1 cellular context compared by ENCODE assay signal in the genomic region with DNA sequence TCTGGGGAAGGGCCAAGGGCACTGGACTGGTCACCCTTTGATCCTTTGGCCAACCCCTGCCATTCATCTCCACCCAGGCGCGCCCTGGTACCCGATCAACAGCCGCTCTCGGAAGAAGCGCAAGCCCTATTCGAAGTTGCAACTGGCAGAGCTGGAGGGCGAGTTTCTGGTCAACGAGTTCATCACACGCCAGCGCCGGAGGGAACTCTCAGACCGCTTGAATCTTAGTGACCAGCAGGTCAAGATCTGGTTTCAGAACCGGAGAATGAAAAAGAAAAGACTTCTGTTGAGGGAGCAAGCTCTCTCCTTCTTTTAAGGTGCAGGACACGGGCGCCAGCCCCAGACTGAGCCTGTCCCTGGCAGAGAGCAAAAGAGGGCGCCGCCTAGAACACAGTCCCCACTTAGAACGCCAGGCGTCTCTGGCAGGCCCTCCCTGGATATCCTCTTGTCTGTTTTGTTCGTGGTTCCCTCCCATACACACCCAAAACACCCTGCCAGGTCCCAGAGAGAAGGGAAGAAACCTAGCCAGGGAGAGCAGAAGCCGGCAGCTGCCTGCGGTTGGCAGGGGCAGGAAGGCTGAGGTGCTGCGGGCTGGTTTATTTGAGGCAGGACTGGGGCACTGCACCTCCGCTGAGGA.
TF ChIP-seq lines count a peak whose summit lies in the region.

No MANE protein-coding gene starts in this region.

TF ChIP-seq in K562, 482 proteins besides CTCF, POLR2A, EP300 and RAD21:
- no peak for TF ChIP-seq GABPA (tag; conservative IDR thresholded peaks at IDR 0.05; ENCODE audit: low read depth)
- TF ChIP-seq ZNF77 (CRISPR knock-in tag; IDR thresholded peaks at IDR 0.05), result no peak
- no peak for TF ChIP-seq BDP1 (IDR thresholded peaks at IDR 0.05; ENCODE audit: insufficient read depth, insufficient read length)
- no peak for TF ChIP-seq YY1 (IDR thresholded peaks at IDR 0.05; ENCODE audit: borderline replicate concordance in 1 of 3, control insufficient read depth in 1 of 3, extremely low read depth in 1 of 3, insufficient read depth in 3 of 3, insufficient read length in 1 of 3, insufficient replicate concordance in 2 of 3, low read depth in 1 of 3, low read length in 2 of 3)
- no peak for TF ChIP-seq CAMTA2 (CRISPR knock-in tag; conservative IDR thresholded peaks at IDR 0.05)
- TF ChIP-seq STAT5B (CRISPR knock-in tag; IDR thresholded peaks at IDR 0.05), result no peak
- TF ChIP-seq TAF7 (tag; IDR thresholded peaks at IDR 0.05), result no peak
- TF ChIP-seq MCM7 (IDR thresholded peaks at IDR 0.05), result no peak
- TF ChIP-seq, protein P1, sequence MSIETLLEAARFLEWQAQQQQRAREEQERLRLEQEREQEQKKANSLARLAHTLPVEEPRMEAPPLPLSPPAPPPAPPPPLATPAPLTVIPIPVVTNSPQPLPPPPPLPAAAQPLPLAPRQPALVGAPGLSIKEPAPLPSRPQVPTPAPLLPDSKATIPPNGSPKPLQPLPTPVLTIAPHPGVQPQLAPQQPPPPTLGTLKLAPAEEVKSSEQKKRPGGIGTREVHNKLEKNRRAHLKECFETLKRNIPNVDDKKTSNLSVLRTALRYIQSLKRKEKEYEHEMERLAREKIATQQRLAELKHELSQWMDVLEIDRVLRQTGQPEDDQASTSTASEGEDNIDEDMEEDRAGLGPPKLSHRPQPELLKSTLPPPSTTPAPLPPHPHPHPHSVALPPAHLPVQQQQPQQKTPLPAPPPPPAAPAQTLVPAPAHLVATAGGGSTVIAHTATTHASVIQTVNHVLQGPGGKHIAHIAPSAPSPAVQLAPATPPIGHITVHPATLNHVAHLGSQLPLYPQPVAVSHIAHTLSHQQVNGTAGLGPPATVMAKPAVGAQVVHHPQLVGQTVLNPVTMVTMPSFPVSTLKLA (conservative IDR thresholded peaks at IDR 0.05), result no peak
- no peak for TF ChIP-seq ZNF146 (CRISPR knock-in tag; IDR thresholded peaks at IDR 0.05; ENCODE audit: unreplicated experiment)
- TF ChIP-seq, protein P2, sequence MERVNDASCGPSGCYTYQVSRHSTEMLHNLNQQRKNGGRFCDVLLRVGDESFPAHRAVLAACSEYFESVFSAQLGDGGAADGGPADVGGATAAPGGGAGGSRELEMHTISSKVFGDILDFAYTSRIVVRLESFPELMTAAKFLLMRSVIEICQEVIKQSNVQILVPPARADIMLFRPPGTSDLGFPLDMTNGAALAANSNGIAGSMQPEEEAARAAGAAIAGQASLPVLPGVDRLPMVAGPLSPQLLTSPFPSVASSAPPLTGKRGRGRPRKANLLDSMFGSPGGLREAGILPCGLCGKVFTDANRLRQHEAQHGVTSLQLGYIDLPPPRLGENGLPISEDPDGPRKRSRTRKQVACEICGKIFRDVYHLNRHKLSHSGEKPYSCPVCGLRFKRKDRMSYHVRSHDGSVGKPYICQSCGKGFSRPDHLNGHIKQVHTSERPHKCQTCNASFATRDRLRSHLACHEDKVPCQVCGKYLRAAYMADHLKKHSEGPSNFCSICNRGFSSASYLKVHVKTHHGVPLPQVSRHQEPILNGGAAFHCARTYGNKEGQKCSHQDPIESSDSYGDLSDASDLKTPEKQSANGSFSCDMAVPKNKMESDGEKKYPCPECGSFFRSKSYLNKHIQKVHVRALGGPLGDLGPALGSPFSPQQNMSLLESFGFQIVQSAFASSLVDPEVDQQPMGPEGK (CRISPR knock-in tag; IDR thresholded peaks at IDR 0.05; ENCODE audit: borderline replicate concordance), result no peak
- no peak for TF ChIP-seq GATAD2B (IDR thresholded peaks at IDR 0.05; ENCODE audit: borderline replicate concordance)
- TF ChIP-seq ZBED1 (IDR thresholded peaks at IDR 0.05), result no peak
- no peak for TF ChIP-seq ILK (tag; IDR thresholded peaks at IDR 0.05; ENCODE audit: borderline replicate concordance, low read depth)
- TF ChIP-seq SMARCE1 (IDR thresholded peaks at IDR 0.05), result no peak
- TF ChIP-seq, protein P3, sequence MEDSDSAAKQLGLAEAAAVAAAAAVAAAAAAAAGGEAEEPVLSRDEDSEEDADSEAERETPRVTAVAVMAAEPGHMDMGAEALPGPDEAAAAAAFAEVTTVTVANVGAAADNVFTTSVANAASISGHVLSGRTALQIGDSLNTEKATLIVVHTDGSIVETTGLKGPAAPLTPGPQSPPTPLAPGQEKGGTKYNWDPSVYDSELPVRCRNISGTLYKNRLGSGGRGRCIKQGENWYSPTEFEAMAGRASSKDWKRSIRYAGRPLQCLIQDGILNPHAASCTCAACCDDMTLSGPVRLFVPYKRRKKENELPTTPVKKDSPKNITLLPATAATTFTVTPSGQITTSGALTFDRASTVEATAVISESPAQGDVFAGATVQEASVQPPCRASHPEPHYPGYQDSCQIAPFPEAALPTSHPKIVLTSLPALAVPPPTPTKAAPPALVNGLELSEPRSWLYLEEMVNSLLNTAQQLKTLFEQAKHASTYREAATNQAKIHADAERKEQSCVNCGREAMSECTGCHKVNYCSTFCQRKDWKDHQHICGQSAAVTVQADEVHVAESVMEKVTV (CRISPR knock-in tag; IDR thresholded peaks at IDR 0.05), result no peak
- no peak for TF ChIP-seq POLR3A (IDR thresholded peaks at IDR 0.05; ENCODE audit: borderline replicate concordance, extremely low read depth, insufficient read depth, insufficient read length)
